In genomic region chr9:22146604-22147003, GRCh38 we compare ENCODE assay signal across 19 cellular contexts.
"Had no signal": no experiment of that assay in that cellular context is flagged by ENCODE, and none has a peak within 500 bp of the region (broad histone marks: within the 10 kb centered on the region; RNA-seq: fewer than 3 reads in every experiment).

No MANE protein-coding gene starts in this region.

- H3K27ac Mint-ChIP-seq: effector memory CD8-positive, alpha-beta T cell; naive thymus-derived CD8-positive, alpha-beta T cell; nephron progenitor cell; stimulated activated memory B cell treated with anti-CD40 and anti-IgM and Interleukin-4, amounts not matched to agents 10 μg/mL and 1 μg/mL and 100 μg/mL, for 72 hours; type B pancreatic cell had no signal

- H3K27me3 ChIP-seq: gastrocnemius medialis, right atrium auricular region, stomach, testis, tibial artery had no signal

- ATAC-seq: effector memory CD8-positive, alpha-beta T cell; gastrocnemius medialis; left ventricle myocardium superior; lower lobe of right lung; naive thymus-derived CD8-positive, alpha-beta T cell; sciatic nerve; stimulated activated memory B cell treated with anti-CD40 and anti-IgM and Interleukin-4, amounts not matched to agents 10 μg/mL and 1 μg/mL and 100 μg/mL, for 72 hours had no signal

- H3K36me3 ChIP-seq: gastrocnemius medialis, lower lobe of right lung, prostate gland, right atrium auricular region, stomach, tibial artery had no signal

- H3K27ac ChIP-seq: gastrocnemius medialis, lower lobe of right lung, prostate gland, right atrium auricular region, stomach, testis, tibial artery had no signal

- H3K4me3 ChIP-seq: gastrocnemius medialis, lower lobe of right lung, prostate gland, right atrium auricular region, stomach, testis, tibial artery had no signal

- DNase-seq: cortex of kidney; effector memory CD8-positive, alpha-beta T cell; gastrocnemius medialis; head of caudate nucleus; left ventricle myocardium superior; lower lobe of right lung; naive thymus-derived CD8-positive, alpha-beta T cell; nephron progenitor cell; nucleus accumbens; stimulated activated CD4-positive, alpha-beta T cell treated with anti-CD3 and anti-CD28 coated beads, Interleukin-2, amount 100 ng/mL, for 24 hours; stimulated activated CD4-positive, alpha-beta T cell treated with anti-CD3 and anti-CD28 coated beads, Interleukin-4, amount 100 ng/mL, for 24 hours; stomach; testis; tibial artery had no signal

- H3K4me1 ChIP-seq: gastrocnemius medialis, lower lobe of right lung, prostate gland, right atrium auricular region, testis, tibial artery had no signal

- H3K9me3 Mint-ChIP-seq: effector memory CD8-positive, alpha-beta T cell; naive thymus-derived CD8-positive, alpha-beta T cell; nephron progenitor cell; stimulated activated memory B cell treated with anti-CD40 and anti-IgM and Interleukin-4, amounts not matched to agents 10 μg/mL and 1 μg/mL and 100 μg/mL, for 72 hours; type B pancreatic cell had no signal

- H3K4me1 Mint-ChIP-seq: nephron progenitor cell had no signal

- H3K9me3 ChIP-seq: gastrocnemius medialis, lower lobe of right lung, prostate gland, right atrium auricular region, stomach, testis, tibial artery had no signal

- H3K36me3 Mint-ChIP-seq: naive thymus-derived CD8-positive, alpha-beta T cell; stimulated activated memory B cell treated with anti-CD40 and anti-IgM and Interleukin-4, amounts not matched to agents 10 μg/mL and 1 μg/mL and 100 μg/mL, for 72 hours; type B pancreatic cell had no signal

- H3K4me3 Mint-ChIP-seq: effector memory CD8-positive, alpha-beta T cell; naive thymus-derived CD8-positive, alpha-beta T cell; nephron progenitor cell; stimulated activated memory B cell treated with anti-CD40 and anti-IgM and Interleukin-4, amounts not matched to agents 10 μg/mL and 1 μg/mL and 100 μg/mL, for 72 hours; type B pancreatic cell had no signal
